12 cellular contexts compared by ENCODE assay signal in genomic region chr4:186936496-186937375, GRCh38.
DNase-seq lines count a peak whose midpoint lies in the region; ATAC-seq, FAIRE-seq and TF ChIP-seq lines count a peak whose summit lies in the region.
"Had no signal": no experiment of that assay in that cellular context is flagged by ENCODE, and none has a peak within 500 bp of the region (broad histone marks: within the 10 kb centered on the region; RNA-seq: fewer than 3 reads in every experiment).

No MANE protein-coding gene starts in this region.

- H3K9me3 Mint-ChIP-seq in effector memory CD8-positive, alpha-beta T cell: peaks cover 8 to 10% of the 10 kb centered on the region in 2 donors
- peaks cover 8 to 25% (median 20%) of the 10 kb centered on the region in 6 donors for H3K9me3 Mint-ChIP-seq in immature natural killer cell

- no peak for TF ChIP-seq EP300 in suprapubic skin (IDR thresholded peaks at IDR 0.05)

- no peak for ATAC-seq in effector memory CD8-positive, alpha-beta T cell (replicated peaks)
- ATAC-seq in HG02884 (IDR thresholded peaks at IDR 0.05; ENCODE audit: unreplicated experiment): no peak

- peak in 1 of 2 donors; percentile 9 for TF ChIP-seq CTCF in suprapubic skin (IDR thresholded peaks at IDR 0.05)

- H3K4me1 ChIP-seq in suprapubic skin: no peaks in the 10 kb centered on the region

- 56% methylated on average over 9 of the region's 9 CpGs for WGBS in suprapubic skin

- H3K4me3 ChIP-seq in suprapubic skin: no peak overlapping the region

- peak; percentile 65 for DNase-seq in HT1080 (ENCODE audit: low read depth)
- peak; percentile 72 for DNase-seq in astrocyte of the hippocampus (ENCODE audit: low read depth, low spot score)
- no peak for DNase-seq in suprapubic skin (ENCODE audit: low spot score in 2 of 2)
- no peak for DNase-seq in NCI-H1417 (lab: John Stamatoyannopoulos, UW)
- DNase-seq in effector memory CD8-positive, alpha-beta T cell: no peak
- DNase-seq in immature natural killer cell: no peak
- DNase-seq: NCI-H1930 had no signal

- no peaks in the 10 kb centered on the region for H3K36me3 ChIP-seq in suprapubic skin
- H3K36me3 ChIP-seq: neutrophil had no signal

- no peak overlapping the region for H3K4me3 Mint-ChIP-seq in effector memory CD8-positive, alpha-beta T cell
- no peak overlapping the region for H3K4me3 Mint-ChIP-seq in immature natural killer cell
- H3K4me3 Mint-ChIP-seq: stimulated activated naive CD8-positive, alpha-beta T cell treated with anti-CD3 and anti-CD28 coated beads, Interleukin-15, Interleukin-2, amounts not matched to agents 100 ng/mL and 50 ng/mL, for 24 hours had no signal

- H3K27ac ChIP-seq in suprapubic skin: peak overlapping the region; percentile 47
- H3K27ac ChIP-seq: neutrophil had no signal

- no peak for TF ChIP-seq POLR2A in suprapubic skin (IDR thresholded peaks at IDR 0.05)

- no peaks in the 10 kb centered on the region for H3K36me3 Mint-ChIP-seq in effector memory CD8-positive, alpha-beta T cell (ENCODE audit: insufficient read depth)
- H3K36me3 Mint-ChIP-seq in immature natural killer cell: no peaks in the 10 kb centered on the region
- H3K36me3 Mint-ChIP-seq: brain had no signal

- H3K27me3 ChIP-seq in suprapubic skin: no peaks in the 10 kb centered on the region
- H3K27me3 ChIP-seq: neutrophil had no signal

- H3K9me3 ChIP-seq in suprapubic skin: no peaks in the 10 kb centered on the region
- H3K9me3 ChIP-seq: neutrophil had no signal

- H3K4me1 Mint-ChIP-seq in effector memory CD8-positive, alpha-beta T cell (ENCODE audit: low read depth in 2 of 2): no peaks in the 10 kb centered on the region
- no peaks in the 10 kb centered on the region for H3K4me1 Mint-ChIP-seq in immature natural killer cell

- peak; percentile 81 for FAIRE-seq in islet of Langerhans (lab: Jason Lieb, UNC)

- no peaks in the 10 kb centered on the region for H3K27me3 Mint-ChIP-seq in effector memory CD8-positive, alpha-beta T cell
- H3K27me3 Mint-ChIP-seq in immature natural killer cell (ENCODE audit: low read depth in 3 of 3): peaks cover 0 to 2% (median 2%) of the 10 kb centered on the region in 3 donors
- H3K27me3 Mint-ChIP-seq: brain; stimulated activated naive CD8-positive, alpha-beta T cell treated with anti-CD3 and anti-CD28 coated beads, Interleukin-15, Interleukin-2, amounts not matched to agents 100 ng/mL and 50 ng/mL, for 24 hours had no signal

- H3K27ac Mint-ChIP-seq in effector memory CD8-positive, alpha-beta T cell: no peak overlapping the region
- no peak overlapping the region for H3K27ac Mint-ChIP-seq in immature natural killer cell
- H3K27ac Mint-ChIP-seq: stimulated activated naive CD8-positive, alpha-beta T cell treated with anti-CD3 and anti-CD28 coated beads, Interleukin-15, Interleukin-2, amounts not matched to agents 100 ng/mL and 50 ng/mL, for 24 hours had no signal

Comparison
In these comparisons a context has a peak if more than half of its experiments do, and no peak if none do; other contexts are left out.
1. DNase-seq: peak in HT1080 (single experiment) and astrocyte of the hippocampus (single experiment); none in suprapubic skin (0 of 2), NCI-H1417 (0 of 3), effector memory CD8-positive, alpha-beta T cell (0 of 3) and immature natural killer cell (0 of 3).